Comparison of ENCODE assay signal across 8 cellular contexts in the genomic region with DNA sequence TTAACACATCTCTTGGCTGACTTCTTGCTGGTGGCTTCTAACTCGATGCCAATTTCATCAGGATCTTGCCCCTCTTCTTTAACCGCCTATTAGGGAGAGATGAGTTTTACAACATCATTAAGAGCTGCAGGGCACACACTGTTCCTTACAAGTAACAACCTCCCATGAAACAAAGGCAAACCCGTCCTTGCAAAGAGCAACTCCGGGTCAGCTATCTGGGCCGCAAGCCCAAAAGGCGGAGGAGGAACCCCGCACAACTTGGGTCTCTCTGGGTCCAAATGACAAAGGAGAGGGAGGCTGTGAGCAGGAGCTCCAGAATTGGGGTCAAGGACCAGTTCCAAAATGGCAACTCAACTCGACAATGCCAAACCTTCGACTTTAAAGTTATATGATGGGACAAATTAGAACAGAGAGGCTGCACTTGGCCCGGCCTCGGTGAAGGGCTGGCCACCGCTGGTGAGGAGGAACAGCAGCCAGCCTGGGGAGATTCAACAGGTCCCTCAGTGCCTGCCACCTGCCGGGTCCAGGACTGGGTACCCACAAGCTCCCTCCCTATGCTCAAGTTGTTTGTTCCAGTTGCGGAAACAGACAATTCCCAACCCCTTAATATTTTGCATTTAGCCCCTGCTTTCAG. TPM values are rescaled to one million over a fixed set of nuclear protein-coding genes. Genes with fewer than 3 reads are reported as not detected.
DNase-seq lines count a peak whose midpoint lies in the region; TF ChIP-seq lines count a peak whose summit lies in the region.

No MANE protein-coding gene starts in this region.

- no peak for DNase-seq in BJ (ENCODE audit: low read depth)
- no peak for DNase-seq in NT2/D1 (ENCODE audit: low read depth, low spot score)
- DNase-seq in effector memory CD4-positive, alpha-beta T cell, result no peak
- DNase-seq in NK-92 treated with Interleukin-12 subunit alpha and Interleukin-12 subunit beta, amount 100 ng/mL, for 24 hours (lab: John Stamatoyannopoulos, UW), result no peak
- DNase-seq in OCI-M2 (lab: John Stamatoyannopoulos, UW; ENCODE audit: unreplicated experiment), result no peak
- no peak for DNase-seq in germinal center (ENCODE audit: low spot score)
- no peak for DNase-seq in NCI-H1694 (lab: John Stamatoyannopoulos, UW)

- H3K36me3 Mint-ChIP-seq in nephron (ENCODE audit: low read depth), result peaks cover 58% of the 10 kb centered on the region

- H3K27ac Mint-ChIP-seq in nephron, result peak overlapping the region; percentile 67 to 100 (median 96)

- peak overlapping the region; percentile 100 for H3K4me3 Mint-ChIP-seq in nephron

- POLR2A ChIA-PET in BJ (lab: Charles Lee), result no interaction called here

- H3K36me3 ChIP-seq in BJ (ENCODE audit: control insufficient read depth, insufficient read depth, low read length), result peaks cover 7% of the 10 kb centered on the region
- H3K36me3 ChIP-seq in NT2/D1 (ENCODE audit: insufficient read depth, insufficient read length, low read length), result peaks cover 76% of the 10 kb centered on the region
- peaks cover 43% of the 10 kb centered on the region for H3K36me3 ChIP-seq in effector memory CD4-positive, alpha-beta T cell (ENCODE audit: control insufficient read depth, insufficient read depth, low read length)

- no peak for TF ChIP-seq CTCF in BJ (IDR thresholded peaks at IDR 0.05; ENCODE audit: insufficient read depth, low read depth, low read length)
- no peak for TF ChIP-seq CTCF in nephron (IDR thresholded peaks at IDR 0.05; ENCODE audit: unreplicated experiment in 3 of 3)

- no peaks in the 10 kb centered on the region for H3K4me1 ChIP-seq in NT2/D1 (ENCODE audit: insufficient read depth, insufficient read length)
- H3K4me1 ChIP-seq in effector memory CD4-positive, alpha-beta T cell (ENCODE audit: control insufficient read depth, insufficient read depth, low read length, poor library complexity, severe bottlenecking), result peaks cover 52% of the 10 kb centered on the region

- H3K27ac ChIP-seq in effector memory CD4-positive, alpha-beta T cell (ENCODE audit: insufficient read depth, low read length, poor library complexity, severe bottlenecking), result peak overlapping the region; percentile 97

- CTCF ChIA-PET in BJ (lab: Yijun Ruan, JAX), result interaction anchor here (0.5 to 1.9 kb wide), 5 partner anchors 12 to 662 kb away, joined by 3 to 5 read pairs (median 4); a partner anchor contains a TSS

- no peaks in the 10 kb centered on the region for H3K9me3 ChIP-seq in NT2/D1 (ENCODE audit: insufficient read depth, low read length)
- no peaks in the 10 kb centered on the region for H3K9me3 ChIP-seq in effector memory CD4-positive, alpha-beta T cell (ENCODE audit: control insufficient read depth, low read length)

- peaks cover 44% of the 10 kb centered on the region for H3K4me1 Mint-ChIP-seq in nephron

- H3K27me3 ChIP-seq in BJ (ENCODE audit: control insufficient read depth, insufficient read depth, low read length), result no peaks in the 10 kb centered on the region
- no peaks in the 10 kb centered on the region for H3K27me3 ChIP-seq in NT2/D1 (ENCODE audit: insufficient read depth, insufficient read length)
- H3K27me3 ChIP-seq in effector memory CD4-positive, alpha-beta T cell (replicated peaks; ENCODE audit: control insufficient read depth, insufficient read depth, low read length, poor library complexity, severe bottlenecking), result no peaks in the 10 kb centered on the region

- H3K4me3 ChIP-seq in BJ (ENCODE audit: low read depth, low read length), result peak overlapping the region; percentile 94
- H3K4me3 ChIP-seq in NT2/D1 (ENCODE audit: insufficient read length, low read depth), result peak overlapping the region; percentile 91
- peak overlapping the region; percentile 99 for H3K4me3 ChIP-seq in effector memory CD4-positive, alpha-beta T cell (ENCODE audit: insufficient read depth, low read depth, low read length, poor library complexity, severe bottlenecking)

- H3K9me3 Mint-ChIP-seq in nephron, result no peaks in the 10 kb centered on the region

- no peaks in the 10 kb centered on the region for H3K27me3 Mint-ChIP-seq in nephron (ENCODE audit: low read depth)

- H3K9ac ChIP-seq in NT2/D1 (ENCODE audit: insufficient read length, low read depth), result peak overlapping the region; percentile 93

RNA-seq across cellular contexts. Expression of a gene that starts 1.1 kb away (rescaled TPM):
- polyA plus RNA-seq in BJ (2011; rRNA removed), result 13.3 and 15.3 TPM in 2 replicates
- 17.8 and 20.5 TPM in 2 replicates for polyA minus RNA-seq in BJ (2011; rRNA and poly(A)+ RNA removed)

RNA-seq across cellular contexts. Expression of a gene that starts 1.5 kb away (rescaled TPM):
- 20.8 and 22.3 TPM in 2 replicates for polyA plus RNA-seq in BJ (2011; rRNA removed)
- 9.8 and 14.0 TPM in 2 replicates for polyA minus RNA-seq in BJ (2011; rRNA and poly(A)+ RNA removed)

RNA-seq across cellular contexts. Expression of a gene that starts 53.7 kb away (rescaled TPM):
- 0.07 and 0.23 TPM in 2 replicates for polyA plus RNA-seq in BJ (2011; rRNA removed)
- polyA minus RNA-seq in BJ (2011; rRNA and poly(A)+ RNA removed), result not detected in 2 replicates

RNA-seq across cellular contexts. Expression of a gene that starts 58.9 kb away (rescaled TPM):
- 65.2 and 67.8 TPM in 2 replicates for polyA plus RNA-seq in BJ (2011; rRNA removed)
- 11.5 and 19.8 TPM in 2 replicates for polyA minus RNA-seq in BJ (2011; rRNA and poly(A)+ RNA removed)

RNA-seq across cellular contexts. Expression of a gene that starts 59.4 kb away (rescaled TPM):
- polyA plus RNA-seq in BJ (2011; rRNA removed), result 5.3 and 5.6 TPM in 2 replicates
- polyA minus RNA-seq in BJ (2011; rRNA and poly(A)+ RNA removed), result 0.72 and 1.2 TPM in 2 replicates
